ENCODE assay signal across 8 cellular contexts in the genomic region with DNA sequence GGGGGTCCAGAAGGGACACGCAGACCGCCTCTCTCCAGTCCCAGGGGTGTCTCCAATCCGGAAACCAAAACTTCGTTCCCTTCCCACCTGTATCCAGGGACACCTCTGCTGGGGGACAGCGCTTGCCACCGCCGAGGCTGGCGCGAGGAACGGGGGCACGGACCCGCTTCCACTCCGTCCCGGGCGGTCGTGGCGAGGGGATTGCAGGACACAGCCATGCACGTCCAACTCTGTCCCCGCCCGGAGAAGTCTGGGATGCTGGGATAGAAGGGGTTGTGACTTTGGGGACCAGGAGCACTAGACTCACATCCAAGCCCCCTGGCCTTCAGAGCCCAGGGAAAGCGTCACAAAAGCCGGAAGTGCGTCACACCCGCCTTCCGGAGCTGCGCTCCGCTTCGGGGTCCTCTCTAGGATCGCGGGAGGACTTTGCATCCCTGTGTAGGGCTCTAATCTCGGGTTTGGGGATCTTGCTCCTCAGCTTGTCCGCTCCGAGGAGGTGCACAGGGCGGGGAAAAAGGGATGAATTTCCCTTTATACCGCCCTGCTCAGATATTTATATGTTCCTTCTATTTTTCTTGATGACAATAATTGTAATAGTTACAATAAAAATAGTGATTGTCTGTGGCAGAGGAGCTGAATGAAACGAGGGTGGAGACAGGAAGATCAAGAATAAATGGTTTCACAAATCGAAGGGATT. TPM values are rescaled to one million over a fixed set of nuclear protein-coding genes. Genes with fewer than 3 reads are reported as not detected.
DNase-seq lines count a peak whose midpoint lies in the region; FAIRE-seq lines count a peak whose summit lies in the region.

A gene (minus strand): TSS at position 348 of the 697 bp plus-strand sequence. CDS start 3,707 bp downstream, outside the sequence.

- peaks cover 34% of the 10 kb centered on the region for H3K36me3 ChIP-seq in neuron (ENCODE audit: insufficient read depth, low read length)

- DNase-seq in EH (ENCODE audit: low read depth): peak; percentile 89
- DNase-seq in GOT3 (lab: John Stamatoyannopoulos, UW): peak; percentile 19
- peak; percentile 93 for DNase-seq in M059J (ENCODE audit: low read depth)
- peak; percentile 15 for DNase-seq in SIG-M5 (lab: John Stamatoyannopoulos, UW)
- DNase-seq in activated naive CD4-positive, alpha-beta T cell (lab: John Stamatoyannopoulos, UW): peak; percentile 41 to 78 (median 64)
- peak; percentile 87 to 94 for DNase-seq in frontal cortex (ENCODE audit: low spot score in 2 of 2)
- peak; percentile 91 for DNase-seq in stromal cell of bone marrow (ENCODE audit: low read depth)

- H3K9me3 ChIP-seq in neuron (ENCODE audit: low read length): no peaks in the 10 kb centered on the region

- H3K4me1 ChIP-seq in neuron (ENCODE audit: insufficient read depth, low read length): peaks cover 12% of the 10 kb centered on the region

- peak within 1 kb of the TSS; percentile 81 for H2AFZ ChIP-seq in neuron (ENCODE audit: low read depth, low read length)

- H3K4me3 ChIP-seq in neuron (ENCODE audit: low read length): peak within 1 kb of the TSS; percentile 94

- no peaks in the 10 kb centered on the region for H3K27me3 ChIP-seq in neuron (ENCODE audit: insufficient read depth, low read length)

- no peak for FAIRE-seq in frontal cortex (lab: Jason Lieb, UNC)

RNA-seq across cellular contexts. Expression of the gene that starts here (rescaled TPM):
- total RNA-seq in M059J (2014; rRNA removed; shearing (Covaris generic)): 8.6 and 13.3 TPM in 2 replicates
- 19.6 TPM for total RNA-seq in frontal cortex

Comparison
In these comparisons a context has a peak if more than half of its experiments do, and no peak if none do; other contexts are left out.
1. Peak in every context shown above with its lines: DNase-seq and H3K4me3 ChIP-seq.
2. DNase-seq: peak in every context shown above with its lines; median percentile 93 in M059J; 91 in stromal cell of bone marrow; 90 in frontal cortex; 89 in EH; 64 in activated naive CD4-positive, alpha-beta T cell; 19 in GOT3; 15 in SIG-M5.